In the genomic region with DNA sequence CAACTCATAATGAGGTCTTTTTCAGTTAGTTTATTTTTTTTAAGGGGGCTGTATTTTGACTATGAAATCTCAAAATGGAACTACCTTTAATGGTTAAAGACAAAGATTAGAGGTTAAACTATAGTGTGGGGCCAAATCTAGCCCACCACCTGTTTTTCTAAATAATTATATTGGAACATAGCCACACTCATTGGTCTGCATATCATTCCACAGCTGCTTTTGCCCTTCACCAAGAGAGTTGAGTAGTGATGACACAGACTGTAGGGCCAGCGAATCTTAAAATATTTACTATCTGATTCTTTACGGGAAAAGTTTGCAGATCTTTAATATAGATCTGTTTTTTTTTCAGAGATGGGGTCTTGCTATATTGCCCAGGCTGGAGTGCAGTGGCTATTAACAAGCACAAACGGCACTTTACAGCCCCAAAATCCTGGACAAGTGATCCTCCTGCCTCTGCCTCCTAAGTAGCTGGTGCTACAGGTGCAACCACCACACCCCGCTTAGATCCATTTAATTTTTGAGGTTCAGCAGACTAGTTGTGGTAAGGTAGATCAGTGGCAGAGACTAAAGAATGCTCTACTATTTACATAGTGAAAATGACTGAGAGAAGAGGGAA, we compare ENCODE assay signal across 26 cellular contexts. TPM values are rescaled to one million over a fixed set of nuclear protein-coding genes. Genes with fewer than 3 reads are reported as not detected.
A peak's percentile ranks its signal among the peaks of the same experiment; 100 is the strongest.
DNase-seq lines count a peak whose midpoint lies in the region; ATAC-seq lines count a peak whose summit lies in the region.
"Had no signal": no experiment of that assay in that cellular context is flagged by ENCODE, and none has a peak within 500 bp of the region (broad histone marks: within the 10 kb centered on the region; RNA-seq: fewer than 3 reads in every experiment).

No MANE protein-coding gene starts in this region.

- intact Hi-C loops in activated naive CD4-positive, alpha-beta T cell treated with anti-CD3 and anti-CD28 coated beads for 36 hours (cut with micrococcal nuclease) = no loop called here

- POLR2A ChIA-PET in T-cell (lab: Charles Lee) = interaction anchor here (0.6 to 1.5 kb wide), 3 partner anchors 13 to 22 kb away, joined by 3 to 5 read pairs (median 4); no protein-coding TSS in a partner anchor

- H3K27me3 Mint-ChIP-seq in activated naive CD4-positive, alpha-beta T cell treated with anti-CD3 and anti-CD28 coated beads for 36 hours (ENCODE audit: low read depth) = no peaks in the 10 kb centered on the region
- H3K27me3 Mint-ChIP-seq in activated naive CD4-positive, alpha-beta T cell treated with anti-CD3 and anti-CD28 coated beads, Interleukin-2, amount 10 ng/mL, durations not matched to agents 7 days and 5 days = no peaks in the 10 kb centered on the region
- no peaks in the 10 kb centered on the region for H3K27me3 Mint-ChIP-seq in T-cell
- peaks cover 0 to 2% (median 0%) of the 10 kb centered on the region in 3 donors for H3K27me3 Mint-ChIP-seq in immature natural killer cell (ENCODE audit: low read depth in 3 of 3)
- H3K27me3 Mint-ChIP-seq: activated CD4-positive, alpha-beta T cell treated with anti-CD3 and anti-CD28 coated beads, Interleukin-2, amount 10 ng/mL, durations not matched to agents 24 days and 14 days had no signal

- no peaks in the 10 kb centered on the region for H3K9me3 Mint-ChIP-seq in activated naive CD4-positive, alpha-beta T cell treated with anti-CD3 and anti-CD28 coated beads for 36 hours
- peaks cover 2% of the 10 kb centered on the region for H3K9me3 Mint-ChIP-seq in activated naive CD4-positive, alpha-beta T cell treated with anti-CD3 and anti-CD28 coated beads, Interleukin-2, amount 10 ng/mL, durations not matched to agents 7 days and 5 days
- H3K9me3 Mint-ChIP-seq in T-cell (no peaks in the 10 kb centered on the region), immature natural killer cell (no peaks in the 10 kb centered on the region)
- H3K9me3 Mint-ChIP-seq in stimulated activated effector memory CD8-positive, alpha-beta T cell treated with anti-CD3 and anti-CD28 coated beads, Interleukin-12 subunit alpha, Interleukin-12 subunit beta, amount 100 ng/mL, for 72 hours = no peaks in the 10 kb centered on the region
- H3K9me3 Mint-ChIP-seq: activated CD4-positive, alpha-beta T cell treated with anti-CD3 and anti-CD28 coated beads, Interleukin-2, amount 10 ng/mL, durations not matched to agents 24 days and 14 days; activated T-helper 2 cell treated with anti-CD3 and anti-CD28 coated beads, Interferon-gamma antibody, Interleukin-2, Interleukin-4, amounts not matched to agents 10 μg/mL and 5 μg/mL and 100 μg/mL, durations not matched to agents 14 hours and 24 hours and 36 hours had no signal

- peak overlapping the region; percentile 33 for H3K27ac Mint-ChIP-seq in activated naive CD4-positive, alpha-beta T cell treated with anti-CD3 and anti-CD28 coated beads for 36 hours
- H3K27ac Mint-ChIP-seq in activated naive CD4-positive, alpha-beta T cell treated with anti-CD3 and anti-CD28 coated beads, Interleukin-2, amount 10 ng/mL, durations not matched to agents 7 days and 5 days = no peak overlapping the region
- H3K27ac Mint-ChIP-seq in T-cell = peak overlapping the region; percentile 14 to 65
- peak overlapping the region in 4 of 6 donors; percentile 20 to 58 (median 42) for H3K27ac Mint-ChIP-seq in immature natural killer cell
- H3K27ac Mint-ChIP-seq in stimulated activated effector memory CD8-positive, alpha-beta T cell treated with anti-CD3 and anti-CD28 coated beads, Interleukin-12 subunit alpha, Interleukin-12 subunit beta, amount 100 ng/mL, for 72 hours = peak overlapping the region; percentile 23
- H3K27ac Mint-ChIP-seq: activated T-helper 2 cell treated with anti-CD3 and anti-CD28 coated beads, Interferon-gamma antibody, Interleukin-2, Interleukin-4, amounts not matched to agents 10 μg/mL and 5 μg/mL and 100 μg/mL, durations not matched to agents 14 hours and 24 hours and 36 hours had no signal

- CTCF ChIA-PET in activated naive CD4-positive, alpha-beta T cell treated with anti-CD3 and anti-CD28 coated beads for 36 hours (lab: Charles Lee) = interaction anchor here (0.6 to 1.1 kb wide), 3 partner anchors 25 to 229 kb away, joined by 3 to 4 read pairs (median 4); no protein-coding TSS in a partner anchor
- CTCF ChIA-PET in activated naive CD4-positive, alpha-beta T cell treated with anti-CD3 and anti-CD28 coated beads, Interleukin-2, amount 10 ng/mL, durations not matched to agents 7 days and 5 days (lab: Charles Lee) = no interaction called here
- CTCF ChIA-PET in T-cell (lab: Charles Lee) = interaction anchor here (0.6 to 1.2 kb wide), 3 partner anchors 23 to 193 kb away, joined by 3 to 5 read pairs (median 3); no protein-coding TSS in a partner anchor

- ATAC-seq in T-cell (replicated peaks in 1 of 4) (no peak), HG02885 (IDR thresholded peaks at IDR 0.05; ENCODE audit: poor library complexity, unreplicated experiment) (no peak)
- no peak for ATAC-seq in stimulated activated effector memory CD8-positive, alpha-beta T cell treated with anti-CD3 and anti-CD28 coated beads, Interleukin-12 subunit alpha, Interleukin-12 subunit beta, amount 100 ng/mL, for 72 hours
- ATAC-seq: left cardiac atrium had no signal

- DNase-seq in activated naive CD4-positive, alpha-beta T cell treated with anti-CD3 and anti-CD28 coated beads for 36 hours = no peak
- DNase-seq in activated naive CD4-positive, alpha-beta T cell treated with anti-CD3 and anti-CD28 coated beads, Interleukin-2, amount 10 ng/mL, durations not matched to agents 7 days and 5 days = no peak
- DNase-seq in T-cell (no peak), immature natural killer cell (no peak), NCI-H345 treated with DMSO at 0.1 percent for 48 hours (lab: John Stamatoyannopoulos, UW; ENCODE audit: unreplicated experiment) (no peak)
- no peak for DNase-seq in stimulated activated effector memory CD8-positive, alpha-beta T cell treated with anti-CD3 and anti-CD28 coated beads, Interleukin-12 subunit alpha, Interleukin-12 subunit beta, amount 100 ng/mL, for 72 hours (ENCODE audit: low spot score in 2 of 2)
- no peak for DNase-seq in activated CD4-positive, alpha-beta T cell treated with anti-CD3 and anti-CD28 coated beads, Interleukin-2, amount 50 U/mL, for 48 hours
- DNase-seq: activated CD4-positive, alpha-beta T cell treated with anti-CD3 and anti-CD28 coated beads, Interleukin-2, amount 10 ng/mL, durations not matched to agents 24 days and 14 days; BE2C; Calu3; DMS79 treated with DMSO at 0.1 percent for 48 hours; effector CD8-positive, alpha-beta T cell; GDM1; HCEC 1CT; hypothalamus; left cardiac atrium; mammary epithelial cell; NCI-H146; NCI-H2107; NCI-H345; NCI-H774; Peyer's patch; SHP77; transverse colon had no signal

- peaks cover 69% of the 10 kb centered on the region for H3K4me1 Mint-ChIP-seq in activated naive CD4-positive, alpha-beta T cell treated with anti-CD3 and anti-CD28 coated beads for 36 hours (ENCODE audit: low read depth)
- H3K4me1 Mint-ChIP-seq in activated naive CD4-positive, alpha-beta T cell treated with anti-CD3 and anti-CD28 coated beads, Interleukin-2, amount 10 ng/mL, durations not matched to agents 7 days and 5 days = peaks cover 44% of the 10 kb centered on the region
- peaks cover 88 to 97% (median 90%) of the 10 kb centered on the region in 3 donors for H3K4me1 Mint-ChIP-seq in T-cell
- H3K4me1 Mint-ChIP-seq in immature natural killer cell = peaks cover 87 to 94% of the 10 kb centered on the region in 2 donors
- peaks cover 65% of the 10 kb centered on the region for H3K4me1 Mint-ChIP-seq in stimulated activated effector memory CD8-positive, alpha-beta T cell treated with anti-CD3 and anti-CD28 coated beads, Interleukin-12 subunit alpha, Interleukin-12 subunit beta, amount 100 ng/mL, for 72 hours

- peaks cover 13% of the 10 kb centered on the region for H3K36me3 Mint-ChIP-seq in activated naive CD4-positive, alpha-beta T cell treated with anti-CD3 and anti-CD28 coated beads for 36 hours (ENCODE audit: low read depth)
- H3K36me3 Mint-ChIP-seq in activated naive CD4-positive, alpha-beta T cell treated with anti-CD3 and anti-CD28 coated beads, Interleukin-2, amount 10 ng/mL, durations not matched to agents 7 days and 5 days = peaks cover 36% of the 10 kb centered on the region
- peaks cover 27% of the 10 kb centered on the region for H3K36me3 Mint-ChIP-seq in T-cell
- no peaks in the 10 kb centered on the region for H3K36me3 Mint-ChIP-seq in immature natural killer cell
- peaks cover 33% of the 10 kb centered on the region for H3K36me3 Mint-ChIP-seq in stimulated activated effector memory CD8-positive, alpha-beta T cell treated with anti-CD3 and anti-CD28 coated beads, Interleukin-12 subunit alpha, Interleukin-12 subunit beta, amount 100 ng/mL, for 72 hours

- H3K4me3 Mint-ChIP-seq in activated naive CD4-positive, alpha-beta T cell treated with anti-CD3 and anti-CD28 coated beads for 36 hours = no peak overlapping the region
- no peak overlapping the region for H3K4me3 Mint-ChIP-seq in activated naive CD4-positive, alpha-beta T cell treated with anti-CD3 and anti-CD28 coated beads, Interleukin-2, amount 10 ng/mL, durations not matched to agents 7 days and 5 days
- H3K4me3 Mint-ChIP-seq in T-cell = peak overlapping the region in 1 of 3 donors; percentile 31
- H3K4me3 Mint-ChIP-seq in immature natural killer cell = peak overlapping the region in 2 of 5 donors; percentile 0 to 39
- H3K4me3 Mint-ChIP-seq in stimulated activated effector memory CD8-positive, alpha-beta T cell treated with anti-CD3 and anti-CD28 coated beads, Interleukin-12 subunit alpha, Interleukin-12 subunit beta, amount 100 ng/mL, for 72 hours = no peak overlapping the region
- H3K4me3 Mint-ChIP-seq: activated CD4-positive, alpha-beta T cell treated with anti-CD3 and anti-CD28 coated beads, Interleukin-2, amount 10 ng/mL, durations not matched to agents 24 days and 14 days had no signal

RNA-seq across cellular contexts. Expression of a gene that starts 25.8 kb away (rescaled TPM):
- 10 to 100 TPM; 29.4 to 33.5 TPM for total RNA-seq in activated naive CD4-positive, alpha-beta T cell treated with anti-CD3 and anti-CD28 coated beads for 36 hours
- 100 to 1,000 TPM in 3 of 5 donors, 10 to 100 TPM in 2; 88.0 to 161 (median 101) TPM for total RNA-seq in T-cell
- 10 to 100 TPM; 43.1 to 63.4 (median 50.5) TPM for polyA plus RNA-seq in immature natural killer cell
